Comparison of ENCODE assay signal across 28 cellular contexts in genomic region chr2:161010503-161010902, GRCh38.
"Had no signal": no experiment of that assay in that cellular context is flagged by ENCODE, and none has a peak within 500 bp of the region (broad histone marks: within the 10 kb centered on the region; RNA-seq: fewer than 3 reads in every experiment).

No MANE protein-coding gene starts in this region.

- H3K27ac Mint-ChIP-seq: activated CD8-positive, alpha-beta T cell treated with anti-CD3 and anti-CD28 coated beads, Interleukin-2, amount 10 ng/mL, durations not matched to agents 7 days and 5 days; activated naive CD8-positive, alpha-beta T cell treated with anti-CD3 and anti-CD28 coated beads, Interleukin-2, amount 10 ng/mL, durations not matched to agents 7 days and 5 days; T-helper 2 cell treated with Interferon-gamma antibody and Interleukin-4, amounts not matched to agents 5 μg/mL and 100 μg/mL, for 36 hours had no signal

- DNase-seq: activated CD4-positive, alpha-beta T cell treated with anti-CD3 and anti-CD28 coated beads for 4 hours; activated CD8-positive, alpha-beta memory T cell treated with anti-CD3 and anti-CD28 coated beads, Interleukin-2, amount 50 U/mL, for 48 hours; activated CD8-positive, alpha-beta T cell treated with anti-CD3 and anti-CD28 coated beads, Interleukin-2, amount 10 ng/mL, durations not matched to agents 7 days and 5 days; activated naive CD4-positive, alpha-beta T cell treated with anti-CD3 and anti-CD28 coated beads, Interleukin-2, amount 50 U/mL, for 16 hours; activated naive CD8-positive, alpha-beta T cell treated with anti-CD3 and anti-CD28 coated beads, Interleukin-2, amount 10 ng/mL, durations not matched to agents 7 days and 5 days; activated T-cell treated with anti-CD3 and anti-CD28 coated beads, Interleukin-2, amount 50 U/mL, for 1 hour; adrenal gland; anterior cingulate cortex; caudate nucleus; KG1; MV-4-11; NCI-H1092 treated with DMSO at 0.1 percent for 48 hours; NCI-H1417 treated with DMSO at 0.1 percent for 48 hours; NCI-H1694; NCI-H2029; NCI-H2107; NCI-H2171 treated with DMSO at 0.1 percent for 48 hours; NCI-H226; NCI-H526; NCI-H82; PC-3; SHP77; SW 1271; WERI-Rb-1 had no signal

- H3K9me3 ChIP-seq: adrenal gland, SJSA1 had no signal

- H3K27ac ChIP-seq: adrenal gland, SJSA1, WERI-Rb-1 had no signal

- H3K36me3 ChIP-seq: adrenal gland, SJSA1, WERI-Rb-1 had no signal

- H3K36me3 Mint-ChIP-seq: activated naive CD8-positive, alpha-beta T cell treated with anti-CD3 and anti-CD28 coated beads, Interleukin-2, amount 10 ng/mL, durations not matched to agents 7 days and 5 days had no signal

- ATAC-seq: activated CD4-positive, CD25-positive, alpha-beta regulatory T cell treated with anti-CD3 and anti-CD28 coated beads, Interleukin-2, amount 50 U/mL, for 24 hours; activated CD8-positive, alpha-beta T cell treated with anti-CD3 and anti-CD28 coated beads, Interleukin-2, amount 10 ng/mL, durations not matched to agents 7 days and 5 days; PC-3; SK-N-SH treated with all-trans-retinoic acid at 6 μM for 48 hours had no signal

- H3K4me1 Mint-ChIP-seq: activated naive CD8-positive, alpha-beta T cell treated with anti-CD3 and anti-CD28 coated beads, Interleukin-2, amount 10 ng/mL, durations not matched to agents 7 days and 5 days had no signal

- H3K4me3 ChIP-seq: adrenal gland, SJSA1 had no signal

- H3K4me3 Mint-ChIP-seq: activated CD8-positive, alpha-beta T cell treated with anti-CD3 and anti-CD28 coated beads, Interleukin-2, amount 10 ng/mL, durations not matched to agents 7 days and 5 days; activated naive CD8-positive, alpha-beta T cell treated with anti-CD3 and anti-CD28 coated beads, Interleukin-2, amount 10 ng/mL, durations not matched to agents 7 days and 5 days; T-helper 2 cell treated with Interferon-gamma antibody and Interleukin-4, amounts not matched to agents 5 μg/mL and 100 μg/mL, for 36 hours had no signal

- H3K4me1 ChIP-seq: adrenal gland, SJSA1 had no signal

- H3K27me3 ChIP-seq: adrenal gland, SJSA1 had no signal
